Comparison of ENCODE assay signal across 16 cellular contexts in the genomic region with DNA sequence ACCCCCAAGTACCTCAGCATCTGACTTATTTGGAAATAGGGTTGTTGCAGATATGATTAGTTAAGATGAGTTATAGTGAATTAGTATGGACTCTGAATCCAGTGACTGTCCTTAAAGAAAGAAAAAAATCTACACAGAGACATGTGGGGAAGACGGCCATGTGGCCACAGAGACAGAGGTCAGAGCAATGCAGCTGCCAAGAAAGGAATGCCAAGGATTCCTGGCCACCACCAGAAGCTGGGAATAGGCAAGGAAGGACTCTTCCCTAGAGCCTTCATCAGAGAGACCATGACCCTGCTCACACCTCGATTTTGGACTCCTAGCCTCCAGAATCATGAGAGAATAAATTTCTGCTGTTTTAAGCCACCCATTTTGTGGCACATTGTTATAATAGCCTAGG.
DNase-seq lines count a peak whose midpoint lies in the region; ATAC-seq, FAIRE-seq and TF ChIP-seq lines count a peak whose summit lies in the region.
"Had no signal": no experiment of that assay in that cellular context is flagged by ENCODE, and none has a peak within 500 bp of the region (broad histone marks: within the 10 kb centered on the region; RNA-seq: fewer than 3 reads in every experiment).

No MANE protein-coding gene starts in this region.

- no peak overlapping the region for H2BK120ac ChIP-seq in mesendoderm (ENCODE audit: low read depth, low read length)

- no peaks in the 10 kb centered on the region for H3K9me3 Mint-ChIP-seq in activated CD4-positive, alpha-beta T cell treated with anti-CD3 and anti-CD28 coated beads for 36 hours (ENCODE audit: low read depth)

- no peak overlapping the region for H3K23ac ChIP-seq in mesendoderm (ENCODE audit: low read length)

- no peaks in the 10 kb centered on the region for H3K27me3 Mint-ChIP-seq in activated CD4-positive, alpha-beta T cell treated with anti-CD3 and anti-CD28 coated beads for 36 hours

- H3K27me3 ChIP-seq in liver (ENCODE audit: control insufficient read depth in 4 of 4, insufficient read depth in 4 of 4, low read length in 3 of 4), result no peaks in the 10 kb centered on the region
- no peaks in the 10 kb centered on the region for H3K27me3 ChIP-seq in mesendoderm (ENCODE audit: insufficient read depth, low read length, poor library complexity)
- H3K27me3 ChIP-seq: heart right ventricle, left lung, ovary, upper lobe of right lung had no signal

- H4K5ac ChIP-seq in mesendoderm (ENCODE audit: low read length), result no peak overlapping the region

- peaks cover 52% of the 10 kb centered on the region for H3K36me3 Mint-ChIP-seq in activated CD4-positive, alpha-beta T cell treated with anti-CD3 and anti-CD28 coated beads for 36 hours (ENCODE audit: low read depth)

- H3K4me3 Mint-ChIP-seq in activated CD4-positive, alpha-beta T cell treated with anti-CD3 and anti-CD28 coated beads for 36 hours, result no peak overlapping the region

- H3K9me3 ChIP-seq in liver (ENCODE audit: control insufficient read depth in 4 of 4, low read length in 3 of 4), result no peaks in the 10 kb centered on the region
- H3K9me3 ChIP-seq: heart right ventricle, left lung, ovary, upper lobe of right lung had no signal

- CTCF ChIA-PET in activated CD4-positive, alpha-beta T cell treated with anti-CD3 and anti-CD28 coated beads for 36 hours (lab: Charles Lee), result interaction anchor here (2.0 to 2.3 kb wide), 2 partner anchors 12 to 39 kb away, joined by 5 to 6 read pairs; no protein-coding TSS in a partner anchor

- no peak overlapping the region for H2BK15ac ChIP-seq in mesendoderm (replicated peaks; ENCODE audit: low read depth)

- H3K4me3 ChIP-seq in liver (ENCODE audit: low read depth in 1 of 3, low read length in 3 of 3) (no peak overlapping the region), mesendoderm (ENCODE audit: low read length) (no peak overlapping the region)
- H3K4me3 ChIP-seq: left lung, ovary, upper lobe of right lung had no signal

- no peak for ATAC-seq in activated CD4-positive, alpha-beta T cell treated with anti-CD3 and anti-CD28 coated beads for 36 hours
- ATAC-seq: left lung, PC-3, upper lobe of right lung had no signal

- no peak for TF ChIP-seq CTCF in liver (IDR thresholded peaks at IDR 0.05; ENCODE audit: low read depth, low read length, missing input control)

- H3K4me1 Mint-ChIP-seq in activated CD4-positive, alpha-beta T cell treated with anti-CD3 and anti-CD28 coated beads for 36 hours, result peaks cover 59% of the 10 kb centered on the region

- H3K18ac ChIP-seq in mesendoderm (ENCODE audit: low read length), result no peak overlapping the region

- DNase-seq in activated CD4-positive, alpha-beta T cell treated with anti-CD3 and anti-CD28 coated beads for 36 hours, result no peak
- DNase-seq in activated CD4-positive, alpha-beta T cell treated with anti-CD3 and anti-CD28 coated beads for 1 hour, result no peak
- DNase-seq in HTR-8/SVneo (ENCODE audit: insufficient read length, low spot score), result peak; percentile 26
- DNase-seq in amniotic epithelial cell (ENCODE audit: low read depth), result peak; percentile 40
- DNase-seq in mesendoderm, result no peak
- DNase-seq in stimulated activated CD4-positive, alpha-beta T cell treated with anti-CD3 and anti-CD28 coated beads, Interleukin-4, amount 100 ng/mL, for 24 hours, result no peak
- no peak for DNase-seq in 8988T
- DNase-seq: effector CD8-positive, alpha-beta T cell; heart right ventricle; left lung; NCI-H446; ovary; PC-3; upper lobe of right lung had no signal

- peak overlapping the region; percentile 52 for H3K27ac Mint-ChIP-seq in activated CD4-positive, alpha-beta T cell treated with anti-CD3 and anti-CD28 coated beads for 36 hours

- POLR2A ChIA-PET in activated CD4-positive, alpha-beta T cell treated with anti-CD3 and anti-CD28 coated beads for 36 hours (lab: Charles Lee), result interaction anchor here (0.7 kb wide), 1 partner anchor 48 kb away, joined by 7 read pairs; no protein-coding TSS in a partner anchor

- H2BK5ac ChIP-seq in mesendoderm (ENCODE audit: low read length), result no peak overlapping the region

- H3K4ac ChIP-seq in mesendoderm (ENCODE audit: low read depth, low read length), result no peak overlapping the region

- TF ChIP-seq RAD21 in liver (IDR thresholded peaks at IDR 0.05), result no peak

- WGBS in liver, result 38% methylated on average over 2 of the region's 2 CpGs
- WGBS in mesendoderm (ENCODE audit: extremely low coverage, insufficient coverage, low lambda C conversion rate), result no CpG with 5 or more reads among the region's 2 CpGs

- no peaks in the 10 kb centered on the region for H3K79me2 ChIP-seq in mesendoderm (ENCODE audit: control insufficient read depth, insufficient read depth, low read length)

- no peak overlapping the region for H3K56ac ChIP-seq in mesendoderm (ENCODE audit: low read length)

- no peak overlapping the region for H3K4me2 ChIP-seq in mesendoderm (ENCODE audit: low read length)

- intact Hi-C loops in activated CD4-positive, alpha-beta T cell treated with anti-CD3 and anti-CD28 coated beads for 36 hours (cut with DNase I, micrococcal nuclease), result no loop called here

- no peaks in the 10 kb centered on the region for H3K4me1 ChIP-seq in liver (ENCODE audit: control insufficient read depth in 4 of 4, insufficient read depth in 4 of 4, low read length in 3 of 4)
- H3K4me1 ChIP-seq in mesendoderm (ENCODE audit: control insufficient read depth, low read depth, low read length), result peaks cover 3% of the 10 kb centered on the region

- H3K9ac ChIP-seq in liver (ENCODE audit: low read depth in 1 of 2, low read length in 2 of 2) (no peak overlapping the region), mesendoderm (ENCODE audit: low read length) (no peak overlapping the region)

- H3K36me3 ChIP-seq in liver (ENCODE audit: control insufficient read depth in 4 of 4, insufficient read depth in 3 of 4, low read depth in 1 of 4, low read length in 3 of 4), result no peaks in the 10 kb centered on the region
- no peaks in the 10 kb centered on the region for H3K36me3 ChIP-seq in mesendoderm (ENCODE audit: control insufficient read depth, insufficient read depth, low read length)
- H3K36me3 ChIP-seq: heart right ventricle, left lung, ovary, upper lobe of right lung had no signal

- H3K79me1 ChIP-seq in mesendoderm (ENCODE audit: low read length), result peaks cover 12% of the 10 kb centered on the region

- H3K27ac ChIP-seq in liver (ENCODE audit: low read depth in 1 of 2, low read length in 2 of 2), result no peak overlapping the region
- H3K27ac ChIP-seq in mesendoderm (ENCODE audit: low read depth, low read length), result no peak overlapping the region
- H3K27ac ChIP-seq: 22Rv1, left lung, ovary, upper lobe of right lung had no signal

- H4K8ac ChIP-seq in mesendoderm (ENCODE audit: low read depth, low read length), result no peak overlapping the region

- no peak overlapping the region for H2AK5ac ChIP-seq in mesendoderm (ENCODE audit: low read length)

- FAIRE-seq in HTR-8/SVneo (lab: Jason Lieb, UNC), result no peak

TF ChIP-seq in liver, 16 proteins besides CTCF, POLR2A, EP300 and RAD21:
- TF ChIP-seq, protein P1, sequence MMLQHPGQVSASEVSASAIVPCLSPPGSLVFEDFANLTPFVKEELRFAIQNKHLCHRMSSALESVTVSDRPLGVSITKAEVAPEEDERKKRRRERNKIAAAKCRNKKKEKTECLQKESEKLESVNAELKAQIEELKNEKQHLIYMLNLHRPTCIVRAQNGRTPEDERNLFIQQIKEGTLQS (IDR thresholded peaks at IDR 0.05), result no peak
- peak; percentile 25 for TF ChIP-seq NR2F2 (IDR thresholded peaks at IDR 0.05)

Comparison
In these comparisons a context has a peak if more than half of its experiments do, and no peak if none do; other contexts are left out.
1. DNase-seq: peak in HTR-8/SVneo (single experiment) and amniotic epithelial cell (single experiment); none in activated CD4-positive, alpha-beta T cell treated with anti-CD3 and anti-CD28 coated beads for 36 hours (single experiment), activated CD4-positive, alpha-beta T cell treated with anti-CD3 and anti-CD28 coated beads for 1 hour (single experiment), mesendoderm (single experiment), stimulated activated CD4-positive, alpha-beta T cell treated with anti-CD3 and anti-CD28 coated beads, Interleukin-4, amount 100 ng/mL, for 24 hours (single experiment) and 8988T (single experiment).